Comparison of ENCODE assay signal across 8 cellular contexts in the genomic region with DNA sequence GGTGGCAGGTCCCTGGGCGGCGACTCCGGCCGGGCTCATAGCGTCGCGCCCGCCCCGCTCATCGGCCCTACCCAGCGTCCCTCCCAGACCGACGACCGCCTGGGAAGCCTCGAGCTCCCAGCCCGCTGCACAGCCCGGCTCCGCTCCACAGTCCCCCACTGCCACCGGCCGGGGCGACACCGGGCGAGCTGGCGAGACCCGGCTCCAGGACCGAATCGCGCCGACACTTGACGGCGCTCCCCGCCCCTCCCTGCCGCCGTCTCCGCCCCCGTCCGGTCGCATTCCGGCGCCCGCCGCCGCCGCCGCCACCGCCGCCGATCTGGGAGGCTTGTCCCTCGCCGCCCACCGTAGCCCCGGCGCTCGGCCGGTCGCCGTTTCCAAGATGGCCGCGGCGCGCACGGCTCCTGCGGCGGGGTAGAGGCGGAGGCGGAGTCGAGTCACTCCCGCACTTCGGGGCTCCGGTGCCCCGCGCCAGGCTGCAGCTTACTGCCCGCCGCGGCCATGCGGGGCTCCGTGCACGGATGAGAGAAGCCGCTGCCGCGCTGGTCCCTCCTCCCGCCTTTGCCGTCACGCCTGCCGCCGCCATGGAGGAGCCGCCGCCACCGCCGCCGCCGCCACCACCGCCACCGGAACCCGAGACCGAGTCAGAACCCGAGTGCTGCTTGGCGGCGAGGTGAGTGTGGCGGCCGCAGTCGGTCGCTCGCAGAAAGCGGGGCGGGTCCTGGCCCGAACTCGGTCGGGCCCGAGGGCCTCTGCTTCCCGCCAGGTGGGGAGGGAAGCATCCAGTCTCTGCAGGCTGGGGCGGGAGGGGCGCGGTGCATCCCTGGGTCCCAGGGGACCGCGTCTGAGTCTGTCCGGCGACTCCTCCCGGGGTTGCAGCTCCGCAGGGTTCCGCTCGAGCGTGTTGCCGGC. TPM values are rescaled to one million over a fixed set of nuclear protein-coding genes. Genes with fewer than 3 reads are reported as not detected.
DNase-seq lines count a peak whose midpoint lies in the region; ATAC-seq, FAIRE-seq and TF ChIP-seq lines count a peak whose summit lies in the region.

A gene with protein sequence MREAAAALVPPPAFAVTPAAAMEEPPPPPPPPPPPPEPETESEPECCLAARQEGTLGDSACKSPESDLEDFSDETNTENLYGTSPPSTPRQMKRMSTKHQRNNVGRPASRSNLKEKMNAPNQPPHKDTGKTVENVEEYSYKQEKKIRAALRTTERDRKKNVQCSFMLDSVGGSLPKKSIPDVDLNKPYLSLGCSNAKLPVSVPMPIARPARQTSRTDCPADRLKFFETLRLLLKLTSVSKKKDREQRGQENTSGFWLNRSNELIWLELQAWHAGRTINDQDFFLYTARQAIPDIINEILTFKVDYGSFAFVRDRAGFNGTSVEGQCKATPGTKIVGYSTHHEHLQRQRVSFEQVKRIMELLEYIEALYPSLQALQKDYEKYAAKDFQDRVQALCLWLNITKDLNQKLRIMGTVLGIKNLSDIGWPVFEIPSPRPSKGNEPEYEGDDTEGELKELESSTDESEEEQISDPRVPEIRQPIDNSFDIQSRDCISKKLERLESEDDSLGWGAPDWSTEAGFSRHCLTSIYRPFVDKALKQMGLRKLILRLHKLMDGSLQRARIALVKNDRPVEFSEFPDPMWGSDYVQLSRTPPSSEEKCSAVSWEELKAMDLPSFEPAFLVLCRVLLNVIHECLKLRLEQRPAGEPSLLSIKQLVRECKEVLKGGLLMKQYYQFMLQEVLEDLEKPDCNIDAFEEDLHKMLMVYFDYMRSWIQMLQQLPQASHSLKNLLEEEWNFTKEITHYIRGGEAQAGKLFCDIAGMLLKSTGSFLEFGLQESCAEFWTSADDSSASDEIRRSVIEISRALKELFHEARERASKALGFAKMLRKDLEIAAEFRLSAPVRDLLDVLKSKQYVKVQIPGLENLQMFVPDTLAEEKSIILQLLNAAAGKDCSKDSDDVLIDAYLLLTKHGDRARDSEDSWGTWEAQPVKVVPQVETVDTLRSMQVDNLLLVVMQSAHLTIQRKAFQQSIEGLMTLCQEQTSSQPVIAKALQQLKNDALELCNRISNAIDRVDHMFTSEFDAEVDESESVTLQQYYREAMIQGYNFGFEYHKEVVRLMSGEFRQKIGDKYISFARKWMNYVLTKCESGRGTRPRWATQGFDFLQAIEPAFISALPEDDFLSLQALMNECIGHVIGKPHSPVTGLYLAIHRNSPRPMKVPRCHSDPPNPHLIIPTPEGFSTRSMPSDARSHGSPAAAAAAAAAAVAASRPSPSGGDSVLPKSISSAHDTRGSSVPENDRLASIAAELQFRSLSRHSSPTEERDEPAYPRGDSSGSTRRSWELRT (N-terminal part only) (plus strand): TSS at position 359 of the 912 bp plus-strand sequence. CDS start 163 bp downstream, at position 522.

- DNase-seq in EH (ENCODE audit: low read depth): peak; percentile 77
- peak; percentile 79 for DNase-seq in KBM-7
- DNase-seq in SJSA1 (ENCODE audit: low read depth in 1 of 2, low spot score in 2 of 2): peak; percentile 81 to 86
- DNase-seq in activated gamma-delta T cell treated with anti-CD3 and anti-CD28 coated beads, Interleukin-2, amount 50 U/mL, for 16 hours (ENCODE audit: low read depth): peak; percentile 70
- DNase-seq in frontal cortex (ENCODE audit: low spot score in 2 of 2): peak; percentile 74 to 84
- peak in 46 of 49 donors; percentile 16 to 90 (median 68) for DNase-seq in substantia nigra (lab: John Stamatoyannopoulos, UW)

- ATAC-seq in GM21717 (IDR thresholded peaks at IDR 0.05; ENCODE audit: unreplicated experiment): peak; percentile 72

- H3K36me3 ChIP-seq in SJSA1 (peaks cover 9% of the 10 kb centered on the region), neutrophil (no peaks in the 10 kb centered on the region)

- H3K27me3 ChIP-seq in SJSA1 (replicated peaks) (no peaks in the 10 kb centered on the region), neutrophil (peaks cover 37% of the 10 kb centered on the region)

- no peaks in the 10 kb centered on the region for H3K9me3 ChIP-seq in SJSA1 (replicated peaks)
- no peaks in the 10 kb centered on the region for H3K9me3 ChIP-seq in neutrophil

- H3K27ac ChIP-seq in SJSA1: peak within 1 kb of the TSS; percentile 65
- H3K27ac ChIP-seq in neutrophil: peak within 1 kb of the TSS; percentile 55
- peak within 1 kb of the TSS; percentile 86 for H3K27ac ChIP-seq in substantia nigra (ENCODE audit: low read depth, low read length, poor library complexity, severe bottlenecking)

- in situ Hi-C loops in KBM-7 (cut with MboI; ENCODE audit: low pct_unique_long_range_greater_than_20kb, low sequenced_read_pairs): no loop called here

- H3K4me3 ChIP-seq in SJSA1 (peak within 1 kb of the TSS; percentile 95), neutrophil (ENCODE audit: low read depth in 1 of 2, low read length in 1 of 2) (peak within 1 kb of the TSS; percentile 65 to 84)

- no peak for FAIRE-seq in frontal cortex (lab: Jason Lieb, UNC)

- H3K4me1 ChIP-seq in SJSA1 (replicated peaks) (peaks cover 9% of the 10 kb centered on the region), neutrophil (ENCODE audit: control insufficient read depth in 1 of 2, insufficient read depth in 1 of 2, low read depth in 1 of 2, low read length in 1 of 2) (peaks cover 20 to 23% of the 10 kb centered on the region in 2 experiments)

- TF ChIP-seq CTCF in neutrophil (IDR thresholded peaks at IDR 0.05): no peak

RNA-seq across cellular contexts. Expression of the gene that starts here (rescaled TPM):
- 27.1 and 32.9 TPM in 2 replicates for total RNA-seq in SJSA1 (2014; rRNA removed; shearing (Covaris generic))
- total RNA-seq in frontal cortex: 32.2 TPM

Comparison
In these comparisons a context has a peak if more than half of its experiments do, and no peak if none do; other contexts are left out.
1. Peak in every context shown above with its lines: DNase-seq, ATAC-seq, H3K4me3 ChIP-seq and H3K27ac ChIP-seq.